9 cellular contexts compared by ENCODE assay signal in the genomic region with DNA sequence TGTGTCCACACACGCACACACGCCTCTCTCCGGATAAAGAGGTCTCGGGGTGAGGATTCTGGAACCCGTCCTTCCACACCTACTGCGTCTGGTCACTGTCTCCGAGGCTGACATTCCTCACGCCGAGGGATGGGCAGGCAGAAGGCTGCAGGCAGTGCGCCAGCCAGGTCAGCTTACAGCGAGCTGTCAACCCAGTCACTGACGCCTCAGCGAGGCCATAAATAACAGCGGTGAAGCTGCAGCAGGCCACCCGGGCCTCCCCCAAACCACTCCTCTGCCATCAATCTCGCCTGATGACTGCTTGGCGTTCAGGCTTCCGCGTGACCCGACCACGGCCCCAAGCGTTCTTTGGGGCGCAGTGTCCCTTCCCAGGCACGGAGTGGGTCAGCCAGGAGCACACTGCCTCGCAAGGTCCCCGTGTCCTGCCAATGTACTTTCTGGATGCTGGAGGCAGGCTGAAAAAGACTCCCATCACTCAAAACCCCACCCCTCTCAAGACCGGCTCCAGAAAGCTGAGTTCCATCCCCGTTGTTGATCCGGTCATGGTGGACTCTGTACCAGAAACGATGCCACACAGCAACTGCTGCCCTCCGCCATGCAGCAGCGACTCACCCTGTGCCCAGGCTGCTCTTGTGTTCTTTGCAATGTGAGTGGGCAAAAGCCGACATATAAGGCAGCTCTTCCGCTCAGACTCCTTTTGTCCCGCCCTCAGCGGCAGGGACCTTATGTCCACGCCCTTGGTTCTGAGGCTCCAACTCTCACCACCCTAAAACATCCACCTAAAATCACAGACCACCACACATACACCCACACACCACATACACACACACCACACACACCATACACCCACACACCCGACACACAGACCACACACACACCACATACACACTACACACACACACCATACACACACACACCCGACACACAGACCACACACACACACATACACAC. TPM values are rescaled to one million over a fixed set of nuclear protein-coding genes. Genes with fewer than 3 reads are reported as not detected.
A peak's percentile ranks its signal among the peaks of the same experiment; 100 is the strongest.
DNase-seq lines count a peak whose midpoint lies in the region; ATAC-seq, FAIRE-seq and TF ChIP-seq lines count a peak whose summit lies in the region.
"Had no signal": no experiment of that assay in that cellular context is flagged by ENCODE, and none has a peak within 500 bp of the region (broad histone marks: within the 10 kb centered on the region; RNA-seq: fewer than 3 reads in every experiment).

No MANE protein-coding gene starts in this region.

- dilution Hi-C loops in keratinocyte (cut with MboI; ENCODE audit: extremely low pct_ligation_motif_present, low sequenced_read_pairs), result loop anchor here (25.0 kb wide), 2 partner anchors 162 to 562 kb away; no protein-coding TSS in a partner anchor

- H3K79me2 ChIP-seq in keratinocyte (ENCODE audit: control insufficient read depth, insufficient read depth, low read length), result no peaks in the 10 kb centered on the region

- no peak for TF ChIP-seq EP300 in stomach (IDR thresholded peaks at IDR 0.05)

- peaks cover 8% of the 10 kb centered on the region for H3K4me1 Mint-ChIP-seq in type B pancreatic cell (ENCODE audit: unreplicated experiment)

- no peak for FAIRE-seq in keratinocyte (lab: Jason Lieb, UNC)

- no peaks in the 10 kb centered on the region for H3K27me3 ChIP-seq in keratinocyte (ENCODE audit: control insufficient read depth, extremely low read depth, insufficient read depth, low read length)
- H3K27me3 ChIP-seq in stomach, result no peaks in the 10 kb centered on the region
- peaks cover 0 to 71% of the 10 kb centered on the region in 2 donors for H3K27me3 ChIP-seq in tibial artery

- H4K20me1 ChIP-seq in keratinocyte (ENCODE audit: control insufficient read depth, extremely low read depth, insufficient read depth, low read length), result no peaks in the 10 kb centered on the region

- no peaks in the 10 kb centered on the region for H3K9me1 ChIP-seq in keratinocyte (ENCODE audit: control insufficient read depth, extremely low read depth, insufficient read depth, low read length)

- TF ChIP-seq CTCF in GM12865 (IDR thresholded peaks at IDR 0.05; ENCODE audit: insufficient read depth, low read depth, low read length, missing control alignments), result no peak
- TF ChIP-seq CTCF in keratinocyte (optimal IDR thresholded peaks at IDR 0.05 in 1 of 3, IDR thresholded peaks at IDR 0.05 in 1 of 3, conservative IDR thresholded peaks at IDR 0.05 in 1 of 3; ENCODE audit: extremely low read depth in 1 of 3, insufficient read depth in 2 of 3, low read length in 3 of 3), result no peak
- no peak for TF ChIP-seq CTCF in stomach (IDR thresholded peaks at IDR 0.05)
- TF ChIP-seq CTCF in type B pancreatic cell (conservative IDR thresholded peaks at IDR 0.05), result no peak
- no peak for TF ChIP-seq CTCF in tibial artery (IDR thresholded peaks at IDR 0.05)

- H3K4me3 ChIP-seq in GM12865 (ENCODE audit: low read depth, low read length) (no peak overlapping the region), keratinocyte (ENCODE audit: control insufficient read depth in 2 of 3, extremely low read depth in 1 of 3, insufficient read depth in 2 of 3, low read depth in 1 of 3, low read length in 3 of 3) (no peak overlapping the region), stomach (peak overlapping the region; percentile 18 to 37 (median 24)), tibial artery (peak overlapping the region in 1 of 2 donors; percentile 29)

- H3K36me3 Mint-ChIP-seq in type B pancreatic cell, result peaks cover 5% of the 10 kb centered on the region

- peak; percentile 61 for DNase-seq in GM12865 (ENCODE audit: low read depth)
- peak; percentile 31 for DNase-seq in activated naive CD4-positive, alpha-beta T cell treated with anti-CD3 and anti-CD28 coated beads, Interleukin-2, amount 50 U/mL, for 16 hours
- DNase-seq in keratinocyte (ENCODE audit: low read depth, low spot score), result no peak
- no peak for DNase-seq in stomach
- no peak for DNase-seq in type B pancreatic cell (ENCODE audit: extremely low spot score, unreplicated experiment)
- DNase-seq in tibial artery, result no peak

- no peak overlapping the region for H3K27ac Mint-ChIP-seq in type B pancreatic cell

- H3K4me1 ChIP-seq in keratinocyte (ENCODE audit: control insufficient read depth, extremely low read depth, insufficient read depth, low read length) (peaks cover 32% of the 10 kb centered on the region), stomach (peaks cover 8 to 45% (median 33%) of the 10 kb centered on the region in 4 donors), tibial artery (peaks cover 0 to 8% (median 7%) of the 10 kb centered on the region in 4 donors)

- no peak overlapping the region for H3K4me2 ChIP-seq in keratinocyte (ENCODE audit: control insufficient read depth, extremely low read depth, insufficient read depth, low read depth, low read length)
- H3K4me2 ChIP-seq: KMS-11 had no signal

- intact Hi-C loops in stomach (cut with DNase I; ENCODE audit: low total_unique reads) (no loop called here), tibial artery (cut with DNase I; ENCODE audit: low total_unique reads) (no loop called here)

- no peaks in the 10 kb centered on the region for H3K9me3 Mint-ChIP-seq in type B pancreatic cell

- peaks cover 6% of the 10 kb centered on the region for H3K27me3 Mint-ChIP-seq in type B pancreatic cell

- peak overlapping the region; percentile 41 for H2AFZ ChIP-seq in keratinocyte (ENCODE audit: control insufficient read depth, low read length)

- peak; percentile 76 for ATAC-seq in HG03175 (IDR thresholded peaks at IDR 0.05; ENCODE audit: unreplicated experiment)
- ATAC-seq in HG02970 (IDR thresholded peaks at IDR 0.05; ENCODE audit: low FRiP score, unreplicated experiment), result no peak

- TF ChIP-seq POLR2A in stomach (IDR thresholded peaks at IDR 0.05), result no peak

- H3K27ac ChIP-seq in keratinocyte (ENCODE audit: control insufficient read depth, insufficient read depth, low read length) (peak overlapping the region; percentile 76), stomach (peak overlapping the region in 2 of 5 donors; percentile 78 to 89), tibial artery (no peak overlapping the region)
- H3K27ac ChIP-seq: KMS-11 had no signal

- no peak overlapping the region for H3K4me3 Mint-ChIP-seq in type B pancreatic cell

- H3K9ac ChIP-seq in keratinocyte (ENCODE audit: control insufficient read depth, extremely low read depth, insufficient read depth, low read length), result peak overlapping the region; percentile 30
- H3K9ac ChIP-seq: KMS-11 had no signal

- WGBS in stomach, 5 donors, result 28 to 58% (median 47%) methylated on average over 37 to 39 of the region's 39 CpGs

- peaks cover 1% of the 10 kb centered on the region for H3K9me3 ChIP-seq in keratinocyte (ENCODE audit: control insufficient read depth, low read depth, low read length)
- H3K9me3 ChIP-seq in stomach, result peaks cover 0 to 5% (median 4%) of the 10 kb centered on the region in 4 donors
- H3K9me3 ChIP-seq in tibial artery, result peaks cover 0 to 8% (median 5%) of the 10 kb centered on the region in 3 donors

- H3K36me3 ChIP-seq in keratinocyte (ENCODE audit: control insufficient read depth in 2 of 2, extremely low read depth in 1 of 2, insufficient read depth in 2 of 2, low read length in 2 of 2) (no peaks in the 10 kb centered on the region), stomach (no peaks in the 10 kb centered on the region), tibial artery (no peaks in the 10 kb centered on the region)

RNA-seq across cellular contexts. Expression of a gene that starts 27.1 kb away (rescaled TPM):
- polyA plus RNA-seq in keratinocyte (not detected in 3 replicates), stomach (not detected)
- not detected for polyA plus RNA-seq in keratinocyte (2011; ENCODE audit: low read depth)
- polyA plus RNA-seq in keratinocyte (2011; cell fraction: cytosol; rRNA removed), result not detected in 2 replicates
- not detected in 2 replicates for polyA plus RNA-seq in keratinocyte (2011; cell fraction: nucleus; rRNA removed)
- not detected in 2 replicates for polyA plus RNA-seq in keratinocyte (2012; ENCODE audit: low replicate concordance)
- polyA minus RNA-seq in keratinocyte, result not detected in 3 replicates
- polyA minus RNA-seq in keratinocyte (2011; cell fraction: cytosol; rRNA and poly(A)+ RNA removed), result not detected
- polyA minus RNA-seq in keratinocyte (2011; cell fraction: nucleus; rRNA and poly(A)+ RNA removed), result not detected in 2 replicates
- total RNA-seq in stomach (not detected), type B pancreatic cell (ENCODE audit: low replicate concordance) (not detected in 2 replicates)

RNA-seq across cellular contexts. Expression of a gene that starts 45.5 kb away (rescaled TPM):
- polyA plus RNA-seq in keratinocyte (not detected in 3 replicates), stomach (1 to 10 TPM in 2 of 3 donors, under 1 TPM in 1; 0.03 to 1.7 (median 1.1) TPM)
- polyA plus RNA-seq in keratinocyte (2011; ENCODE audit: low read depth), result not detected
- not detected in 2 replicates for polyA plus RNA-seq in keratinocyte (2011; cell fraction: cytosol; rRNA removed)
- polyA plus RNA-seq in keratinocyte (2011; cell fraction: nucleus; rRNA removed), result not detected in 2 replicates
- polyA plus RNA-seq in keratinocyte (2012; ENCODE audit: low replicate concordance), result not detected in 2 replicates
- not detected in 3 replicates for polyA minus RNA-seq in keratinocyte
- polyA minus RNA-seq in keratinocyte (2011; cell fraction: cytosol; rRNA and poly(A)+ RNA removed), result not detected
- not detected in 2 replicates for polyA minus RNA-seq in keratinocyte (2011; cell fraction: nucleus; rRNA and poly(A)+ RNA removed)
- total RNA-seq in stomach (under 1 TPM in 2 of 5 donors, not detected in 3; 0.37 to 0.43 TPM), type B pancreatic cell (ENCODE audit: low replicate concordance) (0.05 and 0.07 TPM in 2 replicates)

Comparison
In these comparisons a context has a peak if more than half of its experiments do, and no peak if none do; other contexts are left out.
1. DNase-seq: peak in GM12865 (single experiment) and activated naive CD4-positive, alpha-beta T cell treated with anti-CD3 and anti-CD28 coated beads, Interleukin-2, amount 50 U/mL, for 16 hours (single experiment); none in keratinocyte (single experiment), stomach (single experiment), type B pancreatic cell (single experiment) and tibial artery (0 of 2).
2. H3K4me3 ChIP-seq: peak in stomach (4 of 4); none in GM12865 (single experiment) and keratinocyte (0 of 3).